Comparison of ENCODE assay signal across 10 cellular contexts in genomic region chr3:133575121-133575520, GRCh38. TPM values are rescaled to one million over a fixed set of nuclear protein-coding genes. Genes with fewer than 3 reads are reported as not detected.
DNase-seq lines count a peak whose midpoint lies in the region; ATAC-seq and TF ChIP-seq lines count a peak whose summit lies in the region.
"Had no signal": no experiment of that assay in that cellular context is flagged by ENCODE, and none has a peak within 500 bp of the region (broad histone marks: within the 10 kb centered on the region; RNA-seq: fewer than 3 reads in every experiment).

No MANE protein-coding gene starts in this region.

- TF ChIP-seq POLR2A in vagina (IDR thresholded peaks at IDR 0.05), result no peak

- DNase-seq in right atrium auricular region (ENCODE audit: low spot score), result no peak
- no peak for DNase-seq in Right ventricle myocardium inferior (ENCODE audit: missing footprints)
- peak in 1 of 2 donors; percentile 22 for DNase-seq in cardiac fibroblast (ENCODE audit: low read depth in 2 of 2)
- DNase-seq in mesothelial cell of epicardium (ENCODE audit: low spot score in 2 of 2, unreplicated experiment in 2 of 2), result no peak
- no peak for DNase-seq in vagina (ENCODE audit: extremely low spot score in 2 of 2)
- DNase-seq in iPS-NIHi11 (ENCODE audit: low spot score), result no peak
- DNase-seq: GDM1, SHP77 had no signal

- intact Hi-C loops in Right ventricle myocardium inferior (cut with DNase I), result loop anchor here (10.0 kb wide), 1 partner anchor 910 kb away; the partner anchor contains the start of genes ANAPC13 and CEP63
- intact Hi-C loops in vagina (cut with DNase I), result no loop called here

- peaks cover 50% of the 10 kb centered on the region for H3K4me1 Mint-ChIP-seq in mesothelial cell of epicardium

- H3K27ac ChIP-seq in right atrium auricular region, result peak overlapping the region; percentile 92 to 97
- H3K27ac ChIP-seq in vagina, result peak overlapping the region; percentile 90

- ATAC-seq in Right ventricle myocardium inferior, result no peak
- ATAC-seq in GM18498 (IDR thresholded peaks at IDR 0.05; ENCODE audit: unreplicated experiment), result no peak
- ATAC-seq in GM21528 (IDR thresholded peaks at IDR 0.05; ENCODE audit: low FRiP score, unreplicated experiment), result no peak

- H3K4me1 ChIP-seq in right atrium auricular region (peaks cover 0 to 59% of the 10 kb centered on the region in 2 donors), vagina (peaks cover 57% of the 10 kb centered on the region)

- no peaks in the 10 kb centered on the region for H3K9me3 ChIP-seq in right atrium auricular region
- no peaks in the 10 kb centered on the region for H3K9me3 ChIP-seq in vagina

- H3K36me3 Mint-ChIP-seq in mesothelial cell of epicardium, result peaks cover 18% of the 10 kb centered on the region

- no peaks in the 10 kb centered on the region for H3K9me3 Mint-ChIP-seq in mesothelial cell of epicardium

- H3K36me3 ChIP-seq in right atrium auricular region (peaks cover 46% of the 10 kb centered on the region), vagina (peaks cover 0 to 40% of the 10 kb centered on the region in 2 donors)

- TF ChIP-seq CTCF in right atrium auricular region (IDR thresholded peaks at IDR 0.05) (no peak), cardiac fibroblast (IDR thresholded peaks at IDR 0.05; ENCODE audit: low read depth, low read length) (no peak), mesothelial cell of epicardium (IDR thresholded peaks at IDR 0.05; ENCODE audit: unreplicated experiment) (no peak), vagina (IDR thresholded peaks at IDR 0.05) (no peak)

- H3K27me3 ChIP-seq in right atrium auricular region (no peaks in the 10 kb centered on the region), vagina (no peaks in the 10 kb centered on the region)

- H3K4me3 ChIP-seq in right atrium auricular region (peak overlapping the region; percentile 51 to 75), cardiac fibroblast (replicated peaks in 1 of 2; ENCODE audit: low read depth in 2 of 2, low read length in 2 of 2) (peak overlapping the region; percentile 74 to 76), vagina (peak overlapping the region; percentile 73 to 93)

- no peaks in the 10 kb centered on the region for H3K27me3 Mint-ChIP-seq in mesothelial cell of epicardium (ENCODE audit: low read depth)

- peak overlapping the region; percentile 98 for H3K27ac Mint-ChIP-seq in mesothelial cell of epicardium

- H3K4me3 Mint-ChIP-seq in mesothelial cell of epicardium, result peak overlapping the region; percentile 89

RNA-seq across cellular contexts. Expression of gene CDV3, which starts 1.6 kb away (rescaled TPM):
- total RNA-seq in right atrium auricular region (100 to 1,000 TPM; 108 to 122 TPM), Right ventricle myocardium inferior (146 TPM), mesothelial cell of epicardium (127 to 135 TPM (median 132 TPM) in 3 replicates), vagina (55.0 TPM)
